In genomic region chr7:70589010-70589409, GRCh38 we compare ENCODE assay signal across 27 cellular contexts.
"Had no signal": no experiment of that assay in that cellular context is flagged by ENCODE, and none has a peak within 500 bp of the region (broad histone marks: within the 10 kb centered on the region; RNA-seq: fewer than 3 reads in every experiment).

No MANE protein-coding gene starts in this region.

- H3K27me3 ChIP-seq: colonic mucosa, gastroesophageal sphincter, pancreas, upper lobe of left lung, vagina had no signal

- H3K36me3 Mint-ChIP-seq: activated naive CD8-positive, alpha-beta T cell; natural killer cell; T-cell had no signal

- ATAC-seq: activated T-cell treated with anti-CD3 and anti-CD28 coated beads, Interleukin-2, amount 50 U/mL, for 72 hours; gastroesophageal sphincter; left lobe of liver; lower lobe of right lung; natural killer cell; pancreas; sciatic nerve; stimulated activated naive CD8-positive, alpha-beta T cell treated with anti-CD3 and anti-CD28 coated beads, Interleukin-15, Interleukin-2, amounts not matched to agents 100 U/mL and 50 U/mL, for 24 hours; T-cell had no signal

- H3K27ac Mint-ChIP-seq: activated naive CD8-positive, alpha-beta T cell; activated T-cell treated with anti-CD3 and anti-CD28 coated beads, Interleukin-2, amount 50 U/mL, for 72 hours; natural killer cell; T-cell had no signal

- H3K4me3 Mint-ChIP-seq: activated naive CD8-positive, alpha-beta T cell; activated T-cell treated with anti-CD3 and anti-CD28 coated beads, Interleukin-2, amount 50 U/mL, for 72 hours; natural killer cell; T-cell had no signal

- H3K27ac ChIP-seq: gastroesophageal sphincter, lower lobe of right lung, pancreas, prostate gland, skin epidermis, thoracic aorta, upper lobe of left lung, vagina had no signal

- H3K4me1 ChIP-seq: gastroesophageal sphincter, lower lobe of right lung, prostate gland, upper lobe of left lung, vagina had no signal

- H3K9me3 ChIP-seq: colonic mucosa, gastroesophageal sphincter, lower lobe of right lung, pancreas, prostate gland, thoracic aorta, upper lobe of left lung, vagina had no signal

- DNase-seq: activated CD4-positive, alpha-beta T cell treated with anti-CD3 and anti-CD28 coated beads for 4 hours; activated CD4-positive, alpha-beta T cell treated with anti-CD3 and anti-CD28 coated beads, Interleukin-2, amount 50 U/mL, for 4 hours; activated naive CD4-positive, alpha-beta T cell treated with Interleukin-2 at 50 U/mL for 16 hours; activated T-cell treated with anti-CD3 and anti-CD28 coated beads for 4 hours; activated T-cell treated with anti-CD3 and anti-CD28 coated beads, Interleukin-2, amount 50 U/mL, for 72 hours; anterior cingulate cortex; cerebellar nuclear complex; colonic mucosa; effector CD8-positive, alpha-beta T cell; kidney glomerular epithelial cell; lower lobe of right lung; mesenchymal stem cell; natural killer cell; pancreas; stimulated activated CD4-positive, alpha-beta T cell treated with anti-CD3 and anti-CD28 coated beads, Interleukin-12 subunit alpha, Interleukin-12 subunit beta, amount 100 ng/mL, for 4 hours; stimulated activated CD4-positive, alpha-beta T cell treated with anti-CD3 and anti-CD28 coated beads, Interleukin-4, amount 100 ng/mL, for 1 hour; stimulated activated naive CD8-positive, alpha-beta T cell treated with anti-CD3 and anti-CD28 coated beads, Interleukin-15, Interleukin-2, amounts not matched to agents 100 U/mL and 50 U/mL, for 24 hours; T-cell; upper lobe of left lung had no signal

- H3K9me3 Mint-ChIP-seq: activated T-cell treated with anti-CD3 and anti-CD28 coated beads, Interleukin-2, amount 50 U/mL, for 72 hours; natural killer cell; T-cell had no signal

- H3K27me3 Mint-ChIP-seq: activated naive CD8-positive, alpha-beta T cell; T-cell had no signal

- H3K4me3 ChIP-seq: colonic mucosa, gastroesophageal sphincter, lower lobe of right lung, pancreas, prostate gland, skin epidermis, thoracic aorta, upper lobe of left lung, vagina had no signal

- H3K36me3 ChIP-seq: colonic mucosa, gastroesophageal sphincter, lower lobe of right lung, pancreas, prostate gland, thoracic aorta, upper lobe of left lung, vagina had no signal
